Comparison of ENCODE assay signal across 37 cellular contexts in the genomic region with DNA sequence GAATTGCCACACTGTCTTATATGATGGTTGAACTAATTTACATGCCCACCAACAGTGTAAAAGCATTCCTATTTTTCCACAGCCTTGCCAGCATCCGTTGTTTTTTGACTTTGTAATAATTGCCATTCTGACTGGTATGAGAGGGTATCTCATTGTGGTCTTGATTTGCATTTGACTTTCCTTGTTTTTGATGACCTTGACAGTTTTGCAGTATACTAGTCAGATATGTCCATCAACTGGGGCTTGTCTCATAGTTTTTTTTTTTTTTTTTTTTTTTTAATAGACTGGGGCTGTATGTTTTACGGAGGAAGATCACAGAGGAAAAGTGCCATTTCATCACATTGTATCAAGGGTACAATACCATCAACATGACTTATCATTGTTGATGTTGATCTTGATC.
"Had no signal": no experiment of that assay in that cellular context is flagged by ENCODE, and none has a peak within 500 bp of the region (broad histone marks: within the 10 kb centered on the region; RNA-seq: fewer than 3 reads in every experiment).

No MANE protein-coding gene starts in this region.

- H3K36me3 Mint-ChIP-seq: activated naive CD8-positive, alpha-beta T cell treated with anti-CD3 and anti-CD28 coated beads for 36 hours had no signal

- H3K4me1 ChIP-seq: adrenal gland, body of pancreas, breast epithelium had no signal

- H3K27me3 Mint-ChIP-seq: activated B cell treated with CpG ODN at 0.5 μM for 24 hours; activated CD4-positive, alpha-beta memory T cell treated with anti-CD3 and anti-CD28 coated beads for 36 hours; activated CD4-positive, alpha-beta T cell treated with anti-CD3 and anti-CD28 coated beads, Interleukin-2, amount 10 ng/mL, durations not matched to agents 24 days and 14 days; activated T-helper 17 cell treated with anti-CD3 and anti-CD28 coated beads, Interleukin-2, amount 50 U/mL, for 72 hours had no signal

- H3K27me3 ChIP-seq: adrenal gland, body of pancreas, brain microvascular endothelial cell, breast epithelium had no signal

- H3K36me3 ChIP-seq: adrenal gland, brain microvascular endothelial cell, breast epithelium had no signal

- DNase-seq: activated B cell treated with CpG ODN at 0.5 μM for 24 hours; activated CD4-positive, alpha-beta memory T cell treated with anti-CD3 and anti-CD28 coated beads for 36 hours; activated CD4-positive, alpha-beta T cell treated with anti-CD3 and anti-CD28 coated beads for 4 hours; activated CD4-positive, alpha-beta T cell treated with anti-CD3 and anti-CD28 coated beads, Interleukin-2, amount 10 ng/mL, durations not matched to agents 24 days and 14 days; activated CD4-positive, alpha-beta T cell treated with anti-CD3 and anti-CD28 coated beads, Interleukin-2, amount 50 U/mL, for 1 hour; activated CD4-positive, alpha-beta T cell treated with anti-CD3 and anti-CD28 coated beads, Interleukin-2, amount 50 U/mL, for 4 hours; activated CD4-positive, CD25-positive, alpha-beta regulatory T cell treated with anti-CD3 and anti-CD28 coated beads, Interleukin-2, amount 50 U/mL, for 72 hours; activated CD8-positive, alpha-beta memory T cell treated with anti-CD3 and anti-CD28 coated beads, Interleukin-2, amount 50 U/mL, for 4 hours; activated CD8-positive, alpha-beta T cell treated with anti-CD3 and anti-CD28 coated beads for 36 hours; activated effector memory CD4-positive, alpha-beta T cell treated with anti-CD3 and anti-CD28 coated beads, Interleukin-2, amount 50 U/mL, for 16 hours; activated gamma-delta T cell treated with Interleukin-2 at 50 U/mL for 16 hours; activated naive CD4-positive, alpha-beta T cell; activated naive CD4-positive, alpha-beta T cell treated with anti-CD3 and anti-CD28 coated beads for 36 hours; activated naive CD4-positive, alpha-beta T cell treated with anti-CD3 and anti-CD28 coated beads, Interleukin-2, amount 50 U/mL, for 16 hours; activated naive CD8-positive, alpha-beta T cell treated with anti-CD3 and anti-CD28 coated beads for 36 hours; activated T-cell treated with anti-CD3 and anti-CD28 coated beads for 4 hours; activated T-cell treated with anti-CD3 and anti-CD28 coated beads, Interleukin-2, amount 50 U/mL, for 1 hour; activated T-cell treated with anti-CD3 and anti-CD28 coated beads, Interleukin-2, amount 50 U/mL, for 4 hours; activated T-cell treated with anti-CD3 and anti-CD28 coated beads, Interleukin-2, amount 50 U/mL, for 72 hours; adrenal gland; amniotic stem cell; aorta; body of pancreas; brain microvascular endothelial cell; central memory CD4-positive, alpha-beta T cell; T-helper 1 cell; T-helper 2 cell; T-helper 9 cell had no signal

- H3K27ac Mint-ChIP-seq: activated B cell treated with CpG ODN at 0.5 μM for 24 hours; activated CD4-positive, alpha-beta memory T cell treated with anti-CD3 and anti-CD28 coated beads for 36 hours; activated CD4-positive, alpha-beta T cell treated with anti-CD3 and anti-CD28 coated beads, Interleukin-2, amount 10 ng/mL, durations not matched to agents 24 days and 14 days; activated CD8-positive, alpha-beta T cell treated with anti-CD3 and anti-CD28 coated beads for 36 hours; activated naive CD4-positive, alpha-beta T cell treated with anti-CD3 and anti-CD28 coated beads for 36 hours; activated naive CD4-positive, alpha-beta T cell treated with anti-CD3 and anti-CD28 coated beads, Interleukin-2, amount 50 U/mL, for 72 hours; activated naive CD8-positive, alpha-beta T cell treated with anti-CD3 and anti-CD28 coated beads for 36 hours; activated T-cell treated with anti-CD3 and anti-CD28 coated beads, Interleukin-2, amount 50 U/mL, for 72 hours; activated T-helper 1 cell treated with anti-CD3 and anti-CD28 coated beads, Interleukin-12 subunit alpha, Interleukin-12 subunit beta, Interleukin-2, Interleukin-4 antibody, amounts not matched to agents 30 ng/mL and 10 ng/mL and 1 ng/mL, durations not matched to agents 14 hours and 24 hours and 36 hours; activated T-helper 17 cell treated with anti-CD3 and anti-CD28 coated beads, Interleukin-2, amount 50 U/mL, for 72 hours; T-helper 1 cell treated with Interleukin-12 subunit alpha and Interleukin-12 subunit beta and Interleukin-4 antibody, amounts not matched to agents 30 μg/mL and 1 μg/mL, for 36 hours; T-helper 2 cell treated with Interferon-gamma antibody and Interleukin-4, amounts not matched to agents 5 μg/mL and 100 μg/mL, for 36 hours had no signal

- H3K9me3 ChIP-seq: adrenal gland, body of pancreas, breast epithelium had no signal

- H3K9me3 Mint-ChIP-seq: activated B cell treated with CpG ODN at 0.5 μM for 24 hours; activated CD4-positive, alpha-beta memory T cell treated with anti-CD3 and anti-CD28 coated beads for 36 hours; activated CD4-positive, alpha-beta T cell treated with anti-CD3 and anti-CD28 coated beads, Interleukin-2, amount 10 ng/mL, durations not matched to agents 24 days and 14 days; activated CD8-positive, alpha-beta T cell treated with anti-CD3 and anti-CD28 coated beads for 36 hours; activated naive CD4-positive, alpha-beta T cell treated with anti-CD3 and anti-CD28 coated beads for 36 hours; activated naive CD4-positive, alpha-beta T cell treated with anti-CD3 and anti-CD28 coated beads, Interleukin-2, amount 50 U/mL, for 72 hours; activated naive CD8-positive, alpha-beta T cell treated with anti-CD3 and anti-CD28 coated beads for 36 hours; activated T-cell treated with anti-CD3 and anti-CD28 coated beads, Interleukin-2, amount 50 U/mL, for 4 hours; activated T-cell treated with anti-CD3 and anti-CD28 coated beads, Interleukin-2, amount 50 U/mL, for 72 hours; activated T-helper 1 cell treated with anti-CD3 and anti-CD28 coated beads, Interleukin-12 subunit alpha, Interleukin-12 subunit beta, Interleukin-2, Interleukin-4 antibody, amounts not matched to agents 30 ng/mL and 10 ng/mL and 1 ng/mL, durations not matched to agents 14 hours and 24 hours and 36 hours; activated T-helper 17 cell treated with anti-CD3 and anti-CD28 coated beads, Interleukin-2, amount 50 U/mL, for 72 hours; T-helper 1 cell treated with Interleukin-12 subunit alpha and Interleukin-12 subunit beta and Interleukin-4 antibody, amounts not matched to agents 30 μg/mL and 1 μg/mL, for 36 hours; T-helper 2 cell treated with Interferon-gamma antibody and Interleukin-4, amounts not matched to agents 5 μg/mL and 100 μg/mL, for 36 hours had no signal

- H3K4me3 ChIP-seq: adrenal gland, body of pancreas, breast epithelium had no signal

- FAIRE-seq: astrocyte, TTC549 had no signal

- ATAC-seq: activated CD8-positive, alpha-beta T cell treated with anti-CD3 and anti-CD28 coated beads for 36 hours; activated naive CD4-positive, alpha-beta T cell treated with anti-CD3 and anti-CD28 coated beads, Interleukin-2, amount 50 U/mL, for 72 hours; activated T-cell treated with anti-CD3 and anti-CD28 coated beads, Interleukin-2, amount 50 U/mL, for 4 hours; activated T-cell treated with anti-CD3 and anti-CD28 coated beads, Interleukin-2, amount 50 U/mL, for 72 hours; activated T-helper 17 cell treated with anti-CD3 and anti-CD28 coated beads, Interleukin-2, amount 50 U/mL, for 72 hours; body of pancreas had no signal

- H3K4me3 Mint-ChIP-seq: activated B cell treated with CpG ODN at 0.5 μM for 24 hours; activated CD4-positive, alpha-beta memory T cell treated with anti-CD3 and anti-CD28 coated beads for 36 hours; activated CD4-positive, alpha-beta T cell treated with anti-CD3 and anti-CD28 coated beads, Interleukin-2, amount 10 ng/mL, durations not matched to agents 24 days and 14 days; activated CD8-positive, alpha-beta T cell treated with anti-CD3 and anti-CD28 coated beads for 36 hours; activated naive CD4-positive, alpha-beta T cell treated with anti-CD3 and anti-CD28 coated beads for 36 hours; activated naive CD8-positive, alpha-beta T cell treated with anti-CD3 and anti-CD28 coated beads for 36 hours; activated T-cell treated with anti-CD3 and anti-CD28 coated beads, Interleukin-2, amount 50 U/mL, for 4 hours; activated T-cell treated with anti-CD3 and anti-CD28 coated beads, Interleukin-2, amount 50 U/mL, for 72 hours; activated T-helper 1 cell treated with anti-CD3 and anti-CD28 coated beads, Interleukin-12 subunit alpha, Interleukin-12 subunit beta, Interleukin-2, Interleukin-4 antibody, amounts not matched to agents 30 ng/mL and 10 ng/mL and 1 ng/mL, durations not matched to agents 14 hours and 24 hours and 36 hours; activated T-helper 17 cell treated with anti-CD3 and anti-CD28 coated beads, Interleukin-2, amount 50 U/mL, for 72 hours; T-helper 1 cell treated with Interleukin-12 subunit alpha and Interleukin-12 subunit beta and Interleukin-4 antibody, amounts not matched to agents 30 μg/mL and 1 μg/mL, for 36 hours; T-helper 2 cell treated with Interferon-gamma antibody and Interleukin-4, amounts not matched to agents 5 μg/mL and 100 μg/mL, for 36 hours had no signal

- H3K4me1 Mint-ChIP-seq: activated B cell treated with CpG ODN at 0.5 μM for 24 hours; activated CD4-positive, alpha-beta T cell treated with anti-CD3 and anti-CD28 coated beads, Interleukin-2, amount 10 ng/mL, durations not matched to agents 24 days and 14 days; activated naive CD8-positive, alpha-beta T cell treated with anti-CD3 and anti-CD28 coated beads for 36 hours; activated T-helper 17 cell treated with anti-CD3 and anti-CD28 coated beads, Interleukin-2, amount 50 U/mL, for 72 hours had no signal

- H3K27ac ChIP-seq: adrenal gland, body of pancreas, brain microvascular endothelial cell, breast epithelium, VCaP had no signal
